ENCODE assay signal across 2 cellular contexts in genomic region chr2:237987263-237987662, GRCh38.
TF ChIP-seq lines count a peak whose summit lies in the region.

No MANE protein-coding gene starts in this region.

TF ChIP-seq in HepG2, 621 proteins besides CTCF, POLR2A, EP300 and RAD21:
- TF ChIP-seq ZNF10 (CRISPR knock-in tag; IDR thresholded peaks at IDR 0.05; ENCODE audit: borderline replicate concordance, low read depth) (no peak), STAG1 (CRISPR knock-in tag; IDR thresholded peaks at IDR 0.05) (0 out of 2 replicates have a peak, but pooled peaks have one; percentile 14)

TF ChIP-seq in WTC11, 78 proteins besides CTCF, POLR2A, EP300 and RAD21:
- no peak for TF ChIP-seq USF1 (CRISPR knock-in tag; IDR thresholded peaks at IDR 0.05)
- TF ChIP-seq ZSCAN18 (CRISPR knock-in tag; IDR thresholded peaks at IDR 0.05) = no peak
- no peak for TF ChIP-seq ATF3 (CRISPR knock-in tag; conservative IDR thresholded peaks at IDR 0.05)
- no peak for TF ChIP-seq ATF6 (CRISPR knock-in tag; IDR thresholded peaks at IDR 0.05)
- TF ChIP-seq E2F4 (CRISPR knock-in tag; IDR thresholded peaks at IDR 0.05; ENCODE audit: borderline replicate concordance, low read depth) = no peak
- TF ChIP-seq GTF2I (CRISPR knock-in tag; conservative IDR thresholded peaks at IDR 0.05) = no peak
- no peak for TF ChIP-seq CREB1 (CRISPR knock-in tag; IDR thresholded peaks at IDR 0.05)
- TF ChIP-seq ZNF317 (CRISPR knock-in tag; IDR thresholded peaks at IDR 0.05; ENCODE audit: borderline replicate concordance, low read depth) = no peak
- TF ChIP-seq HMGXB4 (CRISPR knock-in tag; IDR thresholded peaks at IDR 0.05) = no peak
- no peak for TF ChIP-seq ZNF423 (CRISPR knock-in tag; IDR thresholded peaks at IDR 0.05)
- no peak for TF ChIP-seq TEAD4 (CRISPR knock-in tag; IDR thresholded peaks at IDR 0.05)
- TF ChIP-seq AR (CRISPR knock-in tag; IDR thresholded peaks at IDR 0.05) = no peak
- TF ChIP-seq MXD4 (CRISPR knock-in tag; IDR thresholded peaks at IDR 0.05; ENCODE audit: borderline replicate concordance) = no peak
- no peak for TF ChIP-seq TP53 (CRISPR knock-in tag; IDR thresholded peaks at IDR 0.05)
- no peak for TF ChIP-seq NFATC4 (CRISPR knock-in tag; IDR thresholded peaks at IDR 0.05)
- no peak for TF ChIP-seq ZNF263 (CRISPR knock-in tag; IDR thresholded peaks at IDR 0.05; ENCODE audit: low read depth)
- no peak for TF ChIP-seq E2F1 (CRISPR knock-in tag; IDR thresholded peaks at IDR 0.05)
